16 cellular contexts compared by ENCODE assay signal in the genomic region with DNA sequence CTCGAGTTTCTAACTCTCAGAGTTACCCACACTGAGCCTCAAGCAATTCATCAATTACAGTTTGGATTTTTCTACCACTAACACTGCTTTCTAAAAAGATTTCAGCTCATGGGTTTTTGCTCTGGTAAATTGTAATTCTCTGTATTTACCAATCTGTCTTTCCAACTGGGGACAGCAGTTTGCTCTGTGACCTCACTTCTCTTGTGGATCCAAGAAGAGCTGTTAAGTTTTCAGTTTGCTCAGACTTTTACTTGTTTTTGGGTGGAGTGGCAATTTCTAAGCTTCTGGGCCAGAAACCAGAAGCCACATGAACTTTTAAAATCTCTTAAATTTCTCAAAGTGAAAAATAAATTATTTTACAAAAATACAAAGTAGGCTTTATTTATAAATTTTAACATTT.
DNase-seq lines count a peak whose midpoint lies in the region; ATAC-seq, FAIRE-seq and TF ChIP-seq lines count a peak whose summit lies in the region.
"Had no signal": no experiment of that assay in that cellular context is flagged by ENCODE, and none has a peak within 500 bp of the region (broad histone marks: within the 10 kb centered on the region; RNA-seq: fewer than 3 reads in every experiment).

No MANE protein-coding gene starts in this region.

- no peak for TF ChIP-seq CTCF in right lobe of liver (IDR thresholded peaks at IDR 0.05)
- no peak for TF ChIP-seq CTCF in HepG2 (CRISPR knock-in tag; IDR thresholded peaks at IDR 0.05)
- no peak for TF ChIP-seq CTCF in osteoblast (IDR thresholded peaks at IDR 0.05; ENCODE audit: extremely low read depth, low read depth, low read length)

- DNase-seq in right lobe of liver (no peak), HepG2 (ENCODE audit: low spot score) (no peak), osteoblast (ENCODE audit: insufficient read length, low spot score, missing footprints) (no peak), Karpas-422 (no peak), NCI-H82 treated with DMSO at 0.1 percent for 48 hours (lab: John Stamatoyannopoulos, UW; ENCODE audit: unreplicated experiment) (no peak)
- DNase-seq: 8988T; ACHN; Calu3; CD4-positive, CD25-positive, alpha-beta regulatory T cell; DMS 273 treated with DMSO at 0.1 percent for 48 hours had no signal

- in situ Hi-C loops in HepG2 (cut with HindIII; ENCODE audit: extremely low pct_ligation_motif_present, low pct_unique_long_range_greater_than_20kb): loop anchor here (5.0 kb wide), 1 partner anchor 481 kb away; no protein-coding TSS in a partner anchor

- H3K27ac ChIP-seq in right lobe of liver (peak overlapping the region in 2 of 3 donors; percentile 13 to 17), HepG2 (ENCODE audit: extremely low read length, insufficient read depth, low read length) (no peak overlapping the region), osteoblast (ENCODE audit: low read depth, low read length) (no peak overlapping the region), Karpas-422 (ENCODE audit: low read length) (no peak overlapping the region)
- H3K27ac ChIP-seq: BLaER1 treated with 17β-estradiol and CSF1 and Interleukin-3, amounts not matched to agents 10 nM and 100 nM; HL-60 had no signal

- no peaks in the 10 kb centered on the region for H3K9me2 ChIP-seq in Karpas-422 (replicated peaks; ENCODE audit: insufficient read depth, low read length)

- intact Hi-C loops in right lobe of liver (cut with DNase I): no loop called here
- intact Hi-C loops in HepG2 (cut with micrococcal nuclease; ENCODE audit: unreplicated experiment): no loop called here

- POLR2A ChIA-PET in HepG2 (lab: Yijun Ruan, JAX): interaction anchor here (1.4 kb wide), 1 partner anchor 251 kb away, joined by 3 read pairs; a partner anchor contains a TSS

- TF ChIP-seq RAD21 in HepG2 (CRISPR knock-in tag; IDR thresholded peaks at IDR 0.05): no peak

- TF ChIP-seq EP300 in HepG2 (IDR thresholded peaks at IDR 0.05; ENCODE audit: low read depth in 2 of 2, low read length in 2 of 2): no peak
- no peak for TF ChIP-seq EP300 in HepG2 (CRISPR knock-in tag; IDR thresholded peaks at IDR 0.05; ENCODE audit: borderline replicate concordance)

- H3K4me3 ChIP-seq in right lobe of liver (peak overlapping the region in 1 of 3 donors; percentile 15), HepG2 (replicated peaks in 1 of 3; ENCODE audit: insufficient read depth in 1 of 3, low read depth in 2 of 3, low read length in 3 of 3) (no peak overlapping the region), osteoblast (ENCODE audit: insufficient read depth, low read length) (no peak overlapping the region), Karpas-422 (ENCODE audit: low read length) (no peak overlapping the region)
- H3K4me3 ChIP-seq: BLaER1 treated with 17β-estradiol and CSF1 and Interleukin-3, amounts not matched to agents 10 nM and 100 nM had no signal

- FAIRE-seq in HepG2 (lab: Jason Lieb, UNC) (no peak), endometrium (lab: Jason Lieb, UNC) (peak; percentile 53)
- FAIRE-seq: H54 had no signal

- no peaks in the 10 kb centered on the region for H3K79me2 ChIP-seq in HepG2 (ENCODE audit: insufficient read depth, low read length)
- no peaks in the 10 kb centered on the region for H3K79me2 ChIP-seq in osteoblast (ENCODE audit: insufficient read depth, low read length)
- H3K79me2 ChIP-seq in Karpas-422 (ENCODE audit: low read length): no peaks in the 10 kb centered on the region

- CTCF ChIA-PET in HepG2 (lab: Yijun Ruan, JAX; ENCODE audit: low intra/inter-chr PET ratio, low total read pairs): no interaction called here

- peak; percentile 49 to 66 (median 58) for ATAC-seq in right lobe of liver
- no peak for ATAC-seq in HepG2
- ATAC-seq in HG02981 (IDR thresholded peaks at IDR 0.05; ENCODE audit: unreplicated experiment): no peak
- ATAC-seq: HCT116 had no signal

- BruUV-seq in HepG2 (replicated peaks; lab: Mats Ljungman, UMichigan): no TSS peak

- no peak overlapping the region for H2AFZ ChIP-seq in HepG2 (ENCODE audit: low read length)
- H2AFZ ChIP-seq in osteoblast (ENCODE audit: low read length): peak overlapping the region; percentile 58
- no peak overlapping the region for H2AFZ ChIP-seq in Karpas-422 (ENCODE audit: low read length)

- 40% methylated on average over 1 of the region's 1 CpG for WGBS in right lobe of liver (ENCODE audit: insufficient coverage, low coverage, low lambda C conversion rate, missing lambda C conversion rate)
- 0% methylated on average over 1 of the region's 1 CpG for WGBS in HepG2 (ENCODE audit: low lambda C conversion rate)

- H4K20me1 ChIP-seq in HepG2 (ENCODE audit: insufficient read depth, low read length) (no peaks in the 10 kb centered on the region), osteoblast (ENCODE audit: insufficient read depth, low read length) (no peaks in the 10 kb centered on the region), Karpas-422 (ENCODE audit: insufficient read depth, low read depth, low read length) (no peaks in the 10 kb centered on the region)
- H4K20me1 ChIP-seq: BLaER1 treated with 17β-estradiol and CSF1 and Interleukin-3, amounts not matched to agents 10 nM and 100 nM had no signal

- TF ChIP-seq POLR2A in right lobe of liver (IDR thresholded peaks at IDR 0.05): no peak
- no peak for TF ChIP-seq POLR2A in HepG2 (IDR thresholded peaks at IDR 0.05; ENCODE audit: insufficient read depth in 1 of 2, low read depth in 2 of 2, low read length in 2 of 2)

- no peak overlapping the region for H3K9ac ChIP-seq in HepG2 (ENCODE audit: insufficient read depth, low read depth, low read length)
- no peak overlapping the region for H3K9ac ChIP-seq in Karpas-422 (ENCODE audit: low read length)
- H3K9ac ChIP-seq: BLaER1 treated with 17β-estradiol and CSF1 and Interleukin-3, amounts not matched to agents 10 nM and 100 nM had no signal

- H3K4me1 ChIP-seq in right lobe of liver (no peaks in the 10 kb centered on the region), HepG2 (ENCODE audit: insufficient read depth, low read length) (no peaks in the 10 kb centered on the region), osteoblast (ENCODE audit: insufficient read depth, low read length) (peaks cover 2% of the 10 kb centered on the region), Karpas-422 (ENCODE audit: low read length) (no peaks in the 10 kb centered on the region)
- H3K4me1 ChIP-seq: BLaER1 treated with 17β-estradiol and CSF1 and Interleukin-3, amounts not matched to agents 10 nM and 100 nM had no signal

- no peaks in the 10 kb centered on the region for H3K36me3 ChIP-seq in right lobe of liver
- H3K36me3 ChIP-seq in HepG2 (replicated peaks in 1 of 2; ENCODE audit: control insufficient read depth in 1 of 2, insufficient read depth in 2 of 2, low read length in 2 of 2): no peaks in the 10 kb centered on the region
- H3K36me3 ChIP-seq in osteoblast (ENCODE audit: insufficient read depth, low read length): no peaks in the 10 kb centered on the region
- H3K36me3 ChIP-seq in Karpas-422 (ENCODE audit: insufficient read depth, low read length): no peaks in the 10 kb centered on the region
- H3K36me3 ChIP-seq: BLaER1 treated with 17β-estradiol and CSF1 and Interleukin-3, amounts not matched to agents 10 nM and 100 nM had no signal

- no peak overlapping the region for H3K4me2 ChIP-seq in HepG2 (ENCODE audit: low read depth, low read length)
- H3K4me2 ChIP-seq in osteoblast (ENCODE audit: insufficient read depth, low read length): no peak overlapping the region
- no peak overlapping the region for H3K4me2 ChIP-seq in Karpas-422 (ENCODE audit: low read depth, low read length, poor library complexity, severe bottlenecking)
- H3K4me2 ChIP-seq: BLaER1 treated with 17β-estradiol and CSF1 and Interleukin-3, amounts not matched to agents 10 nM and 100 nM had no signal

- H3K9me3 ChIP-seq in right lobe of liver (no peaks in the 10 kb centered on the region), HepG2 (ENCODE audit: low read length) (no peaks in the 10 kb centered on the region), osteoblast (ENCODE audit: low read depth, low read length) (no peaks in the 10 kb centered on the region), Karpas-422 (ENCODE audit: low read length) (no peaks in the 10 kb centered on the region)
- H3K9me3 ChIP-seq: BLaER1 treated with 17β-estradiol and CSF1 and Interleukin-3, amounts not matched to agents 10 nM and 100 nM had no signal

- H3K27me3 ChIP-seq in right lobe of liver (no peaks in the 10 kb centered on the region), HepG2 (ENCODE audit: control insufficient read depth in 1 of 2, insufficient read depth in 2 of 2, low read length in 2 of 2) (no peaks in the 10 kb centered on the region), osteoblast (ENCODE audit: insufficient read depth, low read length) (no peaks in the 10 kb centered on the region), Karpas-422 (ENCODE audit: low read length) (no peaks in the 10 kb centered on the region)
- H3K27me3 ChIP-seq: BLaER1 treated with 17β-estradiol and CSF1 and Interleukin-3, amounts not matched to agents 10 nM and 100 nM had no signal

TF ChIP-seq in HepG2, 621 proteins besides CTCF, POLR2A, EP300 and RAD21:
- TF ChIP-seq PAF1 (CRISPR knock-in tag; IDR thresholded peaks at IDR 0.05): no peak

Comparison
In these comparisons a context has a peak if more than half of its experiments do, and no peak if none do; other contexts are left out.
1. ATAC-seq: peak in right lobe of liver (4 of 4); none in HepG2 (single experiment) and HG02981 (single experiment).
2. H3K27ac ChIP-seq: peak in right lobe of liver (2 of 3); none in HepG2 (single experiment), osteoblast (single experiment) and Karpas-422 (single experiment).